ENCODE assay signal across 1 cellular context in genomic region chr5:160048131-160048530, GRCh38.
TF ChIP-seq lines count a peak whose summit lies in the region.

No MANE protein-coding gene starts in this region.

TF ChIP-seq in HepG2, 621 proteins besides CTCF, POLR2A, EP300 and RAD21 (continued from another document):
- TF ChIP-seq STAT6 (CRISPR knock-in tag; IDR thresholded peaks at IDR 0.05; ENCODE audit: borderline replicate concordance) = no peak
